Comparison of ENCODE assay signal across 20 cellular contexts in the genomic region with DNA sequence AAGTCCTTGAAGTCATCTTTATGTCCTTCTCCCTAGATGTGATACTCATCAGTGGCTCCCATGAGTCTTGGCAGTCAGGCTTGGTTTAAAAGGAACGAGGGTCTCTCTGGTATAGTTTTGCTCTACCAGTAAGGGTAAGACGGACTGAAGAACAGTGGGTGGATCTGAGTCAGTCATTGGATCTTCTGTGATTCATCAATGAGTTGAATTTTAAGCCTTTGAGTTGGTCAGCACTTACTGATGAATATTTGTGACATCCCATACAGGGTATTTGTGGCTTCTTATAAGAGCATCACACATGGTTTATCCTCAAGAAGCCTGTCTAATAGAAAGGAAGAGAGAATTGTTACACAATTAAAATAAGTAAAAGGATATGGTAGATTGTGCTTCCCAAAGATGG.
DNase-seq lines count a peak whose midpoint lies in the region; ATAC-seq, FAIRE-seq and TF ChIP-seq lines count a peak whose summit lies in the region.
"Had no signal": no experiment of that assay in that cellular context is flagged by ENCODE, and none has a peak within 500 bp of the region (broad histone marks: within the 10 kb centered on the region; RNA-seq: fewer than 3 reads in every experiment).

No MANE protein-coding gene starts in this region.

- intact Hi-C loops in IMR-90 (cut with micrococcal nuclease) (no loop called here), ovary (cut with DNase I) (no loop called here)

- BruUV-seq in IMR-90 (replicated peaks; lab: Mats Ljungman, UMichigan) = no TSS peak

- H3K27me3 ChIP-seq in IMR-90 (ENCODE audit: control insufficient read depth, insufficient read depth, low read length) = no peaks in the 10 kb centered on the region; the same call in 1 of the 2 replicates
- H3K27me3 ChIP-seq in astrocyte (ENCODE audit: insufficient read depth, low read length) = no peaks in the 10 kb centered on the region
- no peaks in the 10 kb centered on the region for H3K27me3 ChIP-seq in trophoblast cell (ENCODE audit: insufficient read depth, low read length)
- H3K27me3 ChIP-seq in ovary = no peaks in the 10 kb centered on the region

- H2BK120ac ChIP-seq in IMR-90 (ENCODE audit: low read depth, low read length) = no peak overlapping the region
- no peak overlapping the region for H2BK120ac ChIP-seq in trophoblast cell (ENCODE audit: insufficient read depth, low read length, poor library complexity)

- no peak overlapping the region for H4K5ac ChIP-seq in IMR-90 (ENCODE audit: low read depth, low read length)

- no peaks in the 10 kb centered on the region for H3K36me3 ChIP-seq in IMR-90 (ENCODE audit: control insufficient read depth, insufficient read depth, low read length)
- no peaks in the 10 kb centered on the region for H3K36me3 ChIP-seq in astrocyte (ENCODE audit: insufficient read depth, low read length)
- no peaks in the 10 kb centered on the region for H3K36me3 ChIP-seq in trophoblast cell (ENCODE audit: control insufficient read depth in 1 of 2, insufficient read depth in 2 of 2, low read length in 2 of 2)
- H3K36me3 ChIP-seq in ovary = no peaks in the 10 kb centered on the region

- H3K14ac ChIP-seq in IMR-90 (replicated peaks; ENCODE audit: low read depth, low read length) = no peak overlapping the region
- no peak overlapping the region for H3K14ac ChIP-seq in trophoblast cell (ENCODE audit: low read length)

- H3K4me2 ChIP-seq in IMR-90 (ENCODE audit: low read depth, low read length) (no peak overlapping the region), astrocyte (ENCODE audit: low read length) (no peak overlapping the region), trophoblast cell (ENCODE audit: low read length) (no peak overlapping the region)
- H3K4me2 ChIP-seq: GM23338 had no signal

- no peak overlapping the region for H4K12ac ChIP-seq in trophoblast cell (ENCODE audit: low read depth, low read length)

- no CpG with 5 or more reads among the region's 2 CpGs for WGBS in IMR-90 (ENCODE audit: extremely low coverage in 2 of 2, insufficient read length in 1 of 2), 2 experiments
- WGBS in trophoblast cell (ENCODE audit: extremely low coverage, insufficient coverage, insufficient read length) = no CpG with 5 or more reads among the region's 2 CpGs
- 69 to 84% (median 80%) methylated on average over 2 of the region's 2 CpGs for WGBS in ovary, 3 donors

- dilution Hi-C loops in IMR-90 (cut with HindIII; ENCODE audit: low sequenced_read_pairs, unreplicated experiment) = no loop called here

- POLR2A ChIA-PET in IMR-90 (lab: Charles Lee; ENCODE audit: unreplicated experiment) = no interaction called here

- H3K9ac ChIP-seq in IMR-90 (ENCODE audit: low read depth, low read length) = no peak overlapping the region
- H3K9ac ChIP-seq in astrocyte (ENCODE audit: low read length) = no peak overlapping the region
- H3K9ac ChIP-seq in trophoblast cell (ENCODE audit: low read length) = no peak overlapping the region

- TF ChIP-seq RAD21 in IMR-90 (IDR thresholded peaks at IDR 0.05; ENCODE audit: low read length) = no peak

- H3K4ac ChIP-seq in IMR-90 (ENCODE audit: low read depth, low read length) (no peak overlapping the region), trophoblast cell (ENCODE audit: low read depth, low read length) (no peak overlapping the region)

- H3K36me3 Mint-ChIP-seq in astrocyte (ENCODE audit: low read depth, unreplicated experiment) = no peaks in the 10 kb centered on the region

- no peak for TF ChIP-seq POLR2A in IMR-90 (IDR thresholded peaks at IDR 0.05; ENCODE audit: low read depth, low read length)
- no peak for TF ChIP-seq POLR2A in ovary (IDR thresholded peaks at IDR 0.05)

- H2AFZ ChIP-seq in IMR-90 (replicated peaks; ENCODE audit: low read length, poor library complexity) = no peak overlapping the region
- no peak overlapping the region for H2AFZ ChIP-seq in astrocyte (ENCODE audit: low read depth, low read length)
- no peak overlapping the region for H2AFZ ChIP-seq in trophoblast cell (ENCODE audit: insufficient read depth, low read length, poor library complexity)
- H2AFZ ChIP-seq: GM23338 had no signal

- H3K79me1 ChIP-seq in IMR-90 (ENCODE audit: low read depth in 1 of 2, low read length in 2 of 2) (no peaks in the 10 kb centered on the region), trophoblast cell (ENCODE audit: low read length) (no peaks in the 10 kb centered on the region)

- no peak overlapping the region for H2AK9ac ChIP-seq in IMR-90 (replicated peaks; ENCODE audit: low read depth, low read length, poor library complexity)

- H3K4me3 ChIP-seq in AG10803 (ENCODE audit: low read length) = no peak overlapping the region
- no peak overlapping the region for H3K4me3 ChIP-seq in IMR-90 (ENCODE audit: insufficient read depth, low read depth, low read length)
- no peak overlapping the region for H3K4me3 ChIP-seq in astrocyte (ENCODE audit: insufficient read depth, low read depth, low read length)
- H3K4me3 ChIP-seq in trophoblast cell (ENCODE audit: low read depth, low read length) = no peak overlapping the region
- no peak overlapping the region for H3K4me3 ChIP-seq in ovary
- H3K4me3 ChIP-seq: GM23338, SK-N-MC had no signal

- no peak overlapping the region for H4K8ac ChIP-seq in IMR-90 (ENCODE audit: low read depth in 2 of 2, low read length in 2 of 2)
- no peak overlapping the region for H4K8ac ChIP-seq in trophoblast cell (ENCODE audit: low read depth, low read length)

- no peak overlapping the region for H4K91ac ChIP-seq in IMR-90 (ENCODE audit: insufficient read depth, low read depth, low read length)
- H4K91ac ChIP-seq in trophoblast cell (ENCODE audit: low read depth, low read length) = no peak overlapping the region

- no peak overlapping the region for H3K27ac Mint-ChIP-seq in astrocyte (ENCODE audit: unreplicated experiment)
- H3K27ac Mint-ChIP-seq: CD4-positive, alpha-beta T cell; GM23338 had no signal

- H4K20me1 ChIP-seq in IMR-90 (ENCODE audit: insufficient read depth, low read length) (no peaks in the 10 kb centered on the region), astrocyte (ENCODE audit: insufficient read depth, low read length) (no peaks in the 10 kb centered on the region)

- peaks cover 2% of the 10 kb centered on the region for H3K27me3 Mint-ChIP-seq in astrocyte (ENCODE audit: low read depth, unreplicated experiment)
- H3K27me3 Mint-ChIP-seq: CD4-positive, alpha-beta T cell had no signal

- H2BK5ac ChIP-seq in IMR-90 (ENCODE audit: low read depth, low read length, poor library complexity, severe bottlenecking) (no peak overlapping the region), trophoblast cell (ENCODE audit: low read depth, low read length, poor library complexity) (no peak overlapping the region)

- H2BK15ac ChIP-seq in IMR-90 (ENCODE audit: low read depth, low read length) = no peak overlapping the region

- no peak overlapping the region for H2BK20ac ChIP-seq in IMR-90 (ENCODE audit: low read depth, low read length)

- TF ChIP-seq EP300 in ovary (IDR thresholded peaks at IDR 0.05) = no peak

- no peak for TF ChIP-seq CTCF in AG10803 (conservative IDR thresholded peaks at IDR 0.05; ENCODE audit: low read length)
- TF ChIP-seq CTCF in IMR-90 (conservative IDR thresholded peaks at IDR 0.05; ENCODE audit: low read depth, low read length) = no peak
- TF ChIP-seq CTCF in astrocyte (IDR thresholded peaks at IDR 0.05; ENCODE audit: insufficient read depth, low read depth, low read length) = no peak
- no peak for TF ChIP-seq CTCF in ovary (IDR thresholded peaks at IDR 0.05)

- H3K18ac ChIP-seq in IMR-90 (ENCODE audit: low read depth, low read length) = no peak overlapping the region
- no peak overlapping the region for H3K18ac ChIP-seq in trophoblast cell (ENCODE audit: low read length)

- no peaks in the 10 kb centered on the region for H3K9me3 Mint-ChIP-seq in astrocyte (ENCODE audit: unreplicated experiment)
- H3K9me3 Mint-ChIP-seq: CD4-positive, alpha-beta T cell; GM23338 had no signal

- H3K56ac ChIP-seq in IMR-90 (ENCODE audit: extremely low read depth, insufficient read depth, low read length) = no peak overlapping the region

- no peak overlapping the region for H3K4me3 Mint-ChIP-seq in astrocyte (ENCODE audit: unreplicated experiment)
- H3K4me3 Mint-ChIP-seq: CD4-positive, alpha-beta T cell; GM23338 had no signal

- ATAC-seq in IMR-90 (ENCODE audit: low read depth) = no peak
- ATAC-seq: GM23338, HCT116 had no signal

- H2BK12ac ChIP-seq in trophoblast cell (ENCODE audit: low read length) = no peak overlapping the region

- H3K4me1 ChIP-seq in IMR-90 (ENCODE audit: control insufficient read depth, insufficient read depth, low read length) (no peaks in the 10 kb centered on the region), astrocyte (ENCODE audit: insufficient read depth, low read length) (no peaks in the 10 kb centered on the region), trophoblast cell (ENCODE audit: control insufficient read depth in 1 of 2, insufficient read depth in 2 of 2, low read length in 2 of 2) (no peaks in the 10 kb centered on the region), ovary (ENCODE audit: insufficient read depth) (peaks cover 5% of the 10 kb centered on the region)

- H3K27ac ChIP-seq in IMR-90 (ENCODE audit: insufficient read depth, low read length) (no peak overlapping the region), astrocyte (ENCODE audit: low read depth, low read length) (no peak overlapping the region), trophoblast cell (ENCODE audit: low read depth, low read length) (no peak overlapping the region), ovary (no peak overlapping the region)
- H3K27ac ChIP-seq: SK-N-MC had no signal

- no peak overlapping the region for H3K23ac ChIP-seq in IMR-90 (ENCODE audit: low read depth, low read length)
- no peak overlapping the region for H3K23ac ChIP-seq in trophoblast cell (ENCODE audit: low read length)

- no peaks in the 10 kb centered on the region for H3K9me3 ChIP-seq in IMR-90 (ENCODE audit: control insufficient read depth, insufficient read depth, low read length)
- no peaks in the 10 kb centered on the region for H3K9me3 ChIP-seq in astrocyte (ENCODE audit: insufficient read depth, low read depth, low read length)
- no peaks in the 10 kb centered on the region for H3K9me3 ChIP-seq in trophoblast cell (ENCODE audit: insufficient read depth, low read depth, low read length)
- no peaks in the 10 kb centered on the region for H3K9me3 ChIP-seq in ovary

- peak; percentile 12 for DNase-seq in AG10803 (ENCODE audit: low read depth)
- DNase-seq in IMR-90 = peak; percentile 15
- peak; percentile 26 for DNase-seq in astrocyte (ENCODE audit: low read depth)
- peak; percentile 40 for DNase-seq in kidney tubule cell (ENCODE audit: low spot score)
- no peak for DNase-seq in anterior cingulate cortex (lab: John Stamatoyannopoulos, UW)
- DNase-seq in trophoblast cell = no peak
- DNase-seq in cortex of kidney (lab: John Stamatoyannopoulos, UW) = no peak
- DNase-seq in ovary = no peak
- DNase-seq: CD4-positive, alpha-beta T cell; DMS153; KBM-7; NCI-H1417 treated with DMSO at 0.1 percent for 48 hours; NCI-H1930; NCI-H526 treated with DMSO at 0.1 percent for 48 hours; SHP77 had no signal

- H3K79me2 ChIP-seq in astrocyte (ENCODE audit: insufficient read depth, low read length) = no peaks in the 10 kb centered on the region
- H3K79me2 ChIP-seq in trophoblast cell (ENCODE audit: control insufficient read depth, insufficient read depth, low read length, poor library complexity) = no peaks in the 10 kb centered on the region

- CTCF ChIA-PET in IMR-90 (lab: Yijun Ruan, JAX) = no interaction called here

- H3K9me1 ChIP-seq in IMR-90 (ENCODE audit: insufficient read depth, low read length) = 0 out of 2 replicates have a peak, but pooled peaks cover 2% of the 10 kb centered on the region

- H3K4me1 Mint-ChIP-seq in astrocyte (ENCODE audit: low read depth, unreplicated experiment) = no peaks in the 10 kb centered on the region
- H3K4me1 Mint-ChIP-seq: GM23338 had no signal

- H2AK5ac ChIP-seq in IMR-90 (ENCODE audit: low read depth, low read length) (no peak overlapping the region), trophoblast cell (ENCODE audit: low read length) (no peak overlapping the region)

- in situ Hi-C loops in IMR-90 (cut with MboI; ENCODE audit: low sequenced_read_pairs) = no loop called here

- no peak for FAIRE-seq in astrocyte (lab: Jason Lieb, UNC)
- FAIRE-seq: GM12891, GM19239 had no signal

Comparison
In these comparisons a context has a peak if more than half of its experiments do, and no peak if none do; other contexts are left out.
1. DNase-seq: peak in AG10803 (single experiment), IMR-90 (single experiment), astrocyte (single experiment) and kidney tubule cell (single experiment); none in anterior cingulate cortex (0 of 58), trophoblast cell (0 of 2), cortex of kidney (single experiment) and ovary (0 of 5).